2 cellular contexts compared by ENCODE assay signal in genomic region chr9:3118081-3118480, GRCh38.
TF ChIP-seq lines count a peak whose summit lies in the region.

No MANE protein-coding gene starts in this region.

TF ChIP-seq in HepG2, 621 proteins besides CTCF, POLR2A, EP300 and RAD21 (continued from another document):
- TF ChIP-seq ZUFSP (CRISPR knock-in tag; IDR thresholded peaks at IDR 0.05; ENCODE audit: borderline replicate concordance) = no peak

TF ChIP-seq in GM12878, 131 proteins besides CTCF, POLR2A, EP300 and RAD21 (continued from another document):
- TF ChIP-seq USF1 (IDR thresholded peaks at IDR 0.05; ENCODE audit: borderline replicate concordance, extremely low read length, insufficient read depth, low read depth, low read length) (no peak), E4F1 (IDR thresholded peaks at IDR 0.05; ENCODE audit: borderline replicate concordance, partially characterized antibody) (no peak)
